ENCODE assay signal across 21 cellular contexts in the genomic region with DNA sequence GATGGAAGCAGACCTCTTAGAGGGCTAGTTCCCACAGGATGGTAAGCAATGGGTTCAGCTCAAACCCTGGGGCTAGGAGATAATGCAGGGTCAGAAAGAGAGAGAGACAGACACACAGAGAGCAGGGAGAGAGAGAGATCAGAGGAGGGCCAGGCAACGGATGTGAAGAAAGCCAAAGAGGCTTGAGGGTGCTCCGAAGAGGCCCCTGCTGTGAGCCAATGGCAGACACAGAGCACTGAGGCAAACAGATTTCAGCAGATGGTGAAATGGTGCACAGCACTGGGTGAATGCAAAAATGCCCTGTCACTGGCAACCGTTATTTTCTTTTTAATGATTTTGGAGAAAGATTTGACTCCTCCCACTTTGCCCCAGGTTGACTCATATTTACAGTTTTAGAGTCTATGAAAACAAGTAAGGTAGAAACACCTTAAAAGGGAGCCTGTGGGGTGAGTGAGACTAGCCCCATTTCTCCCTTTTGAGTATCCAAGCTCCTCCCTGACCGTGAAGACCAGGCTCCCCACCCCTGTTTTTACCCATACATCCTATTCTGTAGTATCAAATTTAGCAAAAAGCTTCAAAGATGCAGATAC. TPM values are rescaled to one million over a fixed set of nuclear protein-coding genes. Genes with fewer than 3 reads are reported as not detected.
DNase-seq lines count a peak whose midpoint lies in the region; ATAC-seq and TF ChIP-seq lines count a peak whose summit lies in the region.
"Had no signal": no experiment of that assay in that cellular context is flagged by ENCODE, and none has a peak within 500 bp of the region (broad histone marks: within the 10 kb centered on the region; RNA-seq: fewer than 3 reads in every experiment).

No MANE protein-coding gene starts in this region.

- no peak for TF ChIP-seq POLR2A in Peyer's patch (IDR thresholded peaks at IDR 0.05)

- peak overlapping the region in 1 of 2 donors; percentile 4 for H3K27ac Mint-ChIP-seq in activated naive CD4-positive, alpha-beta T cell treated with anti-CD3 and anti-CD28 coated beads, Interleukin-2, amount 50 U/mL, for 72 hours
- no peak overlapping the region for H3K27ac Mint-ChIP-seq in activated CD8-positive, alpha-beta T cell treated with anti-CD3 and anti-CD28 coated beads for 36 hours
- H3K27ac Mint-ChIP-seq: HFFc6 had no signal

- H3K4me3 ChIP-seq in Peyer's patch: no peak overlapping the region
- H3K4me3 ChIP-seq: MG63 had no signal

- peak; percentile 67 to 81 for ATAC-seq in activated CD4-positive, CD25-positive, alpha-beta regulatory T cell treated with anti-CD3 and anti-CD28 coated beads, Interleukin-2, amount 50 U/mL, for 24 hours
- ATAC-seq in activated naive CD4-positive, alpha-beta T cell treated with anti-CD3 and anti-CD28 coated beads, Interleukin-2, amount 50 U/mL, for 72 hours: peak; percentile 67 to 76
- peak; percentile 69 for ATAC-seq in activated CD8-positive, alpha-beta T cell treated with anti-CD3 and anti-CD28 coated beads for 36 hours
- ATAC-seq in HG02840 (IDR thresholded peaks at IDR 0.05; ENCODE audit: low FRiP score, unreplicated experiment): no peak

- H3K36me3 Mint-ChIP-seq in activated naive CD4-positive, alpha-beta T cell treated with anti-CD3 and anti-CD28 coated beads, Interleukin-2, amount 50 U/mL, for 72 hours: no peaks in the 10 kb centered on the region
- H3K36me3 Mint-ChIP-seq in activated CD8-positive, alpha-beta T cell treated with anti-CD3 and anti-CD28 coated beads for 36 hours (ENCODE audit: low read depth): no peaks in the 10 kb centered on the region

- H3K4me3 Mint-ChIP-seq in activated CD8-positive, alpha-beta T cell treated with anti-CD3 and anti-CD28 coated beads for 36 hours: no peak overlapping the region
- H3K4me3 Mint-ChIP-seq: HFFc6 had no signal

- H3K27me3 ChIP-seq in Peyer's patch: no peaks in the 10 kb centered on the region
- H3K27me3 ChIP-seq: MG63 had no signal

- H3K9me3 Mint-ChIP-seq in activated naive CD4-positive, alpha-beta T cell treated with anti-CD3 and anti-CD28 coated beads, Interleukin-2, amount 50 U/mL, for 72 hours: no peaks in the 10 kb centered on the region
- H3K9me3 Mint-ChIP-seq in activated CD8-positive, alpha-beta T cell treated with anti-CD3 and anti-CD28 coated beads for 36 hours: no peaks in the 10 kb centered on the region
- H3K9me3 Mint-ChIP-seq: HFFc6 had no signal

- POLR2A ChIA-PET in activated CD8-positive, alpha-beta T cell treated with anti-CD3 and anti-CD28 coated beads for 36 hours (lab: Charles Lee): interaction anchor here (1.3 kb wide), 1 partner anchor 18 kb away, joined by 3 read pairs; no protein-coding TSS in a partner anchor

- TF ChIP-seq CTCF in activated CD8-positive, alpha-beta T cell treated with anti-CD3 and anti-CD28 coated beads for 36 hours (IDR thresholded peaks at IDR 0.05): no peak
- no peak for TF ChIP-seq CTCF in Peyer's patch (IDR thresholded peaks at IDR 0.05)

- CTCF ChIA-PET in activated CD8-positive, alpha-beta T cell treated with anti-CD3 and anti-CD28 coated beads for 36 hours (lab: Charles Lee): interaction anchor here (0.9 to 3.7 kb wide), 7 partner anchors 8 to 72 kb away, joined by 3 to 18 read pairs (median 4); partner anchors contain the start of gene DEFB129

- no peaks in the 10 kb centered on the region for H3K36me3 ChIP-seq in Peyer's patch
- H3K36me3 ChIP-seq: MG63 had no signal

- no peaks in the 10 kb centered on the region for H3K9me3 ChIP-seq in Peyer's patch
- H3K9me3 ChIP-seq: MG63 had no signal

- no peak overlapping the region for H3K27ac ChIP-seq in Peyer's patch

- no peaks in the 10 kb centered on the region for H3K4me1 ChIP-seq in Peyer's patch

- peaks cover 2% of the 10 kb centered on the region for H3K27me3 Mint-ChIP-seq in activated CD8-positive, alpha-beta T cell treated with anti-CD3 and anti-CD28 coated beads for 36 hours

- no peak for DNase-seq in activated CD4-positive, CD25-positive, alpha-beta regulatory T cell (lab: John Stamatoyannopoulos, UW)
- no peak for DNase-seq in activated naive CD4-positive, alpha-beta T cell treated with anti-CD3 and anti-CD28 coated beads, Interleukin-2, amount 50 U/mL, for 72 hours (ENCODE audit: low spot score in 2 of 2)
- DNase-seq in activated naive CD4-positive, alpha-beta T cell treated with Interleukin-2 at 50 U/mL for 16 hours: no peak
- DNase-seq in activated CD8-positive, alpha-beta T cell treated with anti-CD3 and anti-CD28 coated beads for 36 hours: peak; percentile 7
- DNase-seq in Peyer's patch (no peak), NCI-H345 treated with DMSO at 0.1 percent for 48 hours (lab: John Stamatoyannopoulos, UW; ENCODE audit: unreplicated experiment) (no peak)
- DNase-seq: 8988T; HFFc6; MG63; NCI-H1105 treated with DMSO at 0.1 percent for 48 hours; NCI-H1694 treated with DMSO at 0.1 percent for 48 hours; NCI-H510A; NCI-H748 treated with DMSO at 0.1 percent for 48 hours; NK-92 treated with Interleukin-12 subunit alpha and Interleukin-12 subunit beta, amount 100 ng/mL, for 24 hours had no signal

- peaks cover 10% of the 10 kb centered on the region for H3K4me1 Mint-ChIP-seq in activated CD8-positive, alpha-beta T cell treated with anti-CD3 and anti-CD28 coated beads for 36 hours (ENCODE audit: low read depth)

- intact Hi-C loops in activated CD8-positive, alpha-beta T cell treated with anti-CD3 and anti-CD28 coated beads for 36 hours (cut with micrococcal nuclease): no loop called here

RNA-seq across cellular contexts. Expression of gene DEFB132, which starts 0.8 kb away (rescaled TPM):
- total RNA-seq in activated naive CD4-positive, alpha-beta T cell treated with anti-CD3 and anti-CD28 coated beads, Interleukin-2, amount 50 U/mL, for 72 hours: not detected
- not detected for total RNA-seq in activated CD8-positive, alpha-beta T cell treated with anti-CD3 and anti-CD28 coated beads for 36 hours
- total RNA-seq in Peyer's patch: not detected
- total RNA-seq: Caco-2, H7, HFFc6, HT1080, IMR-90, RPMI7951 had no signal

RNA-seq across cellular contexts. Expression of gene DEFB129, which starts 31.3 kb away (rescaled TPM):
- total RNA-seq in activated naive CD4-positive, alpha-beta T cell treated with anti-CD3 and anti-CD28 coated beads, Interleukin-2, amount 50 U/mL, for 72 hours: not detected
- not detected for total RNA-seq in activated CD8-positive, alpha-beta T cell treated with anti-CD3 and anti-CD28 coated beads for 36 hours
- not detected for total RNA-seq in Peyer's patch
- total RNA-seq: Caco-2, H7, HFFc6, HT1080, IMR-90, RPMI7951 had no signal

RNA-seq across cellular contexts. Expression of gene C20orf96, which starts 32.2 kb away (rescaled TPM):
- total RNA-seq in activated naive CD4-positive, alpha-beta T cell treated with anti-CD3 and anti-CD28 coated beads, Interleukin-2, amount 50 U/mL, for 72 hours: 10 to 100 TPM; 10.1 to 10.3 TPM
- total RNA-seq in activated CD8-positive, alpha-beta T cell treated with anti-CD3 and anti-CD28 coated beads for 36 hours: 1 to 10 TPM; 7.1 to 7.4 TPM
- total RNA-seq in Peyer's patch: 10 to 100 TPM in 2 of 4 donors, 1 to 10 TPM in 2; 6.3 to 41.3 (median 10.5) TPM

RNA-seq across cellular contexts. Expression of gene ZCCHC3, which starts 39.0 kb away (rescaled TPM):
- total RNA-seq in activated naive CD4-positive, alpha-beta T cell treated with anti-CD3 and anti-CD28 coated beads, Interleukin-2, amount 50 U/mL, for 72 hours: 10 to 100 TPM; 15.4 to 17.0 TPM
- 10 to 100 TPM; 17.8 to 18.0 TPM for total RNA-seq in activated CD8-positive, alpha-beta T cell treated with anti-CD3 and anti-CD28 coated beads for 36 hours
- 10 to 100 TPM in 3 of 4 donors, 1 to 10 TPM in 1; 9.6 to 17.3 (median 13.9) TPM for total RNA-seq in Peyer's patch
